21 cellular contexts compared by ENCODE assay signal in the genomic region with DNA sequence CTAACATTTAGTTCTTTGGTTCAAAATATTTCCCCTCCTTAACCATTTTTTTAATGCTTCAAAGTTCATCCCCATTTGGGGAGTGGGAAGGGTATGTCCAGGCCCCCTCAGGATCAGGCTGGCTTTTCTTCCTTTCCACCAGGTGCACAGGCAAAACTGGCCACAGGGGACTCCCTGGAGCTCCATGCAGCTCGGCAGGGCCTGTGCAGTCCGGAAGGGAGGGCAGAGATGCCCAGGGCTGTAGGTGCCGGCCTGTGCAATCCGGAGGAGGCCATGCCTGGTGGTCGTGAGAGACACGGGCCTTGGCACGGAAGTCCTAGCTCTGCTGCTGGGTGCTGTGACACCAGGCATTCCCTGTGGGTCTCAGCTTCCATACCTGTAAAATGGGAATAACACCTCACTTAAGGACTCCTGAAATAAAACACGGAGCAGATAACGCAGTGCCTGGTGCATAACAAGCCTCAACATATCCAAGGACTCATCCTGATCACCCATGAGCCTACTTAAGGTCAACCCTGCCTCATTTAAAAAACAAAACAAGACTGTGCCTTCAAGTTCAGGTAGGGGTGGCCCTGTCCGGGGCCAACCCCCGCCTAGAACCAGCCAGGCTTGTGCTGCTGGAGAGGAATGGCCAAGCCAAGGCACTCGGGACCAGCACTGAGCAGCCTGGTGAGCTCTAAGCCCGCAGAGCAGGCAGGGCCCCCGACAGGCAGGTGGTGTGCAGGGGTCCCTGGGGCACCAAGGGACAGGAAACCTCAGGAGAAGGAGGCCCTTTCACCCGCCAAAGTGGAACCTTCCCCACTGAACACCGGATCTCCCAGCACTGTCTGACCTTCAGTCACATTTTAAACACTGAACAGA. TPM values are rescaled to one million over a fixed set of nuclear protein-coding genes. Genes with fewer than 3 reads are reported as not detected.
A peak's percentile ranks its signal among the peaks of the same experiment; 100 is the strongest.
DNase-seq lines count a peak whose midpoint lies in the region; ATAC-seq and TF ChIP-seq lines count a peak whose summit lies in the region.
"Had no signal": no experiment of that assay in that cellular context is flagged by ENCODE, and none has a peak within 500 bp of the region (broad histone marks: within the 10 kb centered on the region; RNA-seq: fewer than 3 reads in every experiment).

No MANE protein-coding gene starts in this region.

- no peaks in the 10 kb centered on the region for H3K9me3 Mint-ChIP-seq in stimulated activated memory B cell treated with anti-CD40 and anti-IgM and Interleukin-4, amounts not matched to agents 10 μg/mL and 1 μg/mL and 100 μg/mL, for 72 hours
- H3K9me3 Mint-ChIP-seq: activated B cell treated with CpG ODN at 0.5 μM for 24 hours; activated T-cell treated with anti-CD3 and anti-CD28 coated beads, Interleukin-2, amount 50 U/mL, for 4 hours; naive thymus-derived CD4-positive, alpha-beta T cell; T-helper 1 cell treated with Interleukin-12 subunit alpha and Interleukin-12 subunit beta and Interleukin-4 antibody, amounts not matched to agents 30 μg/mL and 1 μg/mL, for 36 hours; type B pancreatic cell had no signal

- in situ Hi-C loops in gastrocnemius medialis (cut with MboI; ENCODE audit: low sequenced_read_pairs in 4 of 4) (no loop called here), GM13977 (cut with MboI; ENCODE audit: low pct_unique_long_range_greater_than_20kb, low sequenced_read_pairs, unreplicated experiment) (no loop called here)

- H3K27ac Mint-ChIP-seq in stimulated activated memory B cell treated with anti-CD40 and anti-IgM and Interleukin-4, amounts not matched to agents 10 μg/mL and 1 μg/mL and 100 μg/mL, for 72 hours = no peak overlapping the region
- H3K27ac Mint-ChIP-seq: activated B cell treated with CpG ODN at 0.5 μM for 24 hours; activated CD8-positive, alpha-beta T cell treated with anti-CD3 and anti-CD28 coated beads, Interleukin-2, amount 10 ng/mL, durations not matched to agents 7 days and 5 days; naive thymus-derived CD4-positive, alpha-beta T cell; T-helper 1 cell treated with Interleukin-12 subunit alpha and Interleukin-12 subunit beta and Interleukin-4 antibody, amounts not matched to agents 30 μg/mL and 1 μg/mL, for 36 hours; type B pancreatic cell had no signal

- peaks cover 23% of the 10 kb centered on the region for H3K27me3 Mint-ChIP-seq in stimulated activated memory B cell treated with anti-CD40 and anti-IgM and Interleukin-4, amounts not matched to agents 10 μg/mL and 1 μg/mL and 100 μg/mL, for 72 hours
- H3K27me3 Mint-ChIP-seq: type B pancreatic cell had no signal

- TF ChIP-seq CTCF in GM12873 (IDR thresholded peaks at IDR 0.05; ENCODE audit: insufficient read depth, low read depth, low read length, missing control alignments) (peak; percentile 22), fibroblast of the aortic adventitia (IDR thresholded peaks at IDR 0.05; ENCODE audit: insufficient read depth, low read length) (peak; percentile 7), gastrocnemius medialis (IDR thresholded peaks at IDR 0.05 in 4 of 5, conservative IDR thresholded peaks at IDR 0.05 in 1 of 5) (no peak), GM13977 (IDR thresholded peaks at IDR 0.05; ENCODE audit: extremely low read depth, insufficient read depth, missing control alignments) (no peak)

- DNase-seq in fibroblast of the aortic adventitia (ENCODE audit: low read depth) (no peak), gastrocnemius medialis (no peak), GM13977 (ENCODE audit: low spot score) (no peak)
- DNase-seq in activated CD4-positive, alpha-beta T cell treated with anti-CD3 and anti-CD28 coated beads, Interleukin-2, amount 50 U/mL, for 1 hour = no peak
- DNase-seq: activated B cell treated with CpG ODN at 0.5 μM for 24 hours; activated CD8-positive, alpha-beta T cell treated with anti-CD3 and anti-CD28 coated beads, Interleukin-2, amount 10 ng/mL, durations not matched to agents 7 days and 5 days; activated naive CD4-positive, alpha-beta T cell treated with anti-CD3 and anti-CD28 coated beads, Interleukin-2, amount 50 U/mL, for 16 hours; activated T-cell treated with anti-CD3 and anti-CD28 coated beads, Interleukin-2, amount 50 U/mL, for 4 hours; hypothalamus; kidney; mesenchymal stem cell; naive thymus-derived CD4-positive, alpha-beta T cell; NCI-H748 treated with DMSO at 0.1 percent for 48 hours; SHP77 treated with DMSO at 0.1 percent for 48 hours; stimulated activated naive CD4-positive, alpha-beta T cell had no signal

- peak; percentile 35 for ATAC-seq in HG02798 (IDR thresholded peaks at IDR 0.05; ENCODE audit: poor library complexity, unreplicated experiment)
- ATAC-seq in stimulated activated memory B cell treated with anti-CD40 and anti-IgM and Interleukin-4, amounts not matched to agents 10 μg/mL and 1 μg/mL and 100 μg/mL, for 72 hours = peak; percentile 20
- no peak for ATAC-seq in gastrocnemius medialis
- ATAC-seq: activated CD8-positive, alpha-beta T cell treated with anti-CD3 and anti-CD28 coated beads, Interleukin-2, amount 10 ng/mL, durations not matched to agents 7 days and 5 days; activated T-cell treated with anti-CD3 and anti-CD28 coated beads, Interleukin-2, amount 50 U/mL, for 4 hours; naive thymus-derived CD4-positive, alpha-beta T cell had no signal

- intact Hi-C loops in gastrocnemius medialis (cut with DNase I; ENCODE audit: low total_unique reads) = no loop called here

- no peaks in the 10 kb centered on the region for H3K4me1 ChIP-seq in gastrocnemius medialis
- H3K4me1 ChIP-seq: ascending aorta had no signal

- TF ChIP-seq POLR2A in gastrocnemius medialis (IDR thresholded peaks at IDR 0.05) = no peak

- no peaks in the 10 kb centered on the region for H3K36me3 Mint-ChIP-seq in stimulated activated memory B cell treated with anti-CD40 and anti-IgM and Interleukin-4, amounts not matched to agents 10 μg/mL and 1 μg/mL and 100 μg/mL, for 72 hours
- H3K36me3 Mint-ChIP-seq: naive thymus-derived CD4-positive, alpha-beta T cell had no signal

- no peaks in the 10 kb centered on the region for H3K36me3 ChIP-seq in gastrocnemius medialis
- H3K36me3 ChIP-seq: ascending aorta had no signal

- H3K4me3 Mint-ChIP-seq in stimulated activated memory B cell treated with anti-CD40 and anti-IgM and Interleukin-4, amounts not matched to agents 10 μg/mL and 1 μg/mL and 100 μg/mL, for 72 hours = no peak overlapping the region
- H3K4me3 Mint-ChIP-seq: activated B cell treated with CpG ODN at 0.5 μM for 24 hours; activated CD8-positive, alpha-beta T cell treated with anti-CD3 and anti-CD28 coated beads, Interleukin-2, amount 10 ng/mL, durations not matched to agents 7 days and 5 days; activated T-cell treated with anti-CD3 and anti-CD28 coated beads, Interleukin-2, amount 50 U/mL, for 4 hours; naive thymus-derived CD4-positive, alpha-beta T cell; T-helper 1 cell treated with Interleukin-12 subunit alpha and Interleukin-12 subunit beta and Interleukin-4 antibody, amounts not matched to agents 30 μg/mL and 1 μg/mL, for 36 hours; type B pancreatic cell had no signal

- no peak overlapping the region for H3K27ac ChIP-seq in gastrocnemius medialis
- H3K27ac ChIP-seq: ascending aorta had no signal

- H3K9me3 ChIP-seq in gastrocnemius medialis = no peaks in the 10 kb centered on the region
- H3K9me3 ChIP-seq: ascending aorta had no signal

- H3K4me3 ChIP-seq in fibroblast of the aortic adventitia (ENCODE audit: low read depth, low read length) (no peak overlapping the region), gastrocnemius medialis (no peak overlapping the region)
- H3K4me3 ChIP-seq: ascending aorta had no signal

- no peaks in the 10 kb centered on the region for H3K27me3 ChIP-seq in gastrocnemius medialis
- H3K27me3 ChIP-seq: ascending aorta had no signal

- H3K4me1 Mint-ChIP-seq in stimulated activated memory B cell treated with anti-CD40 and anti-IgM and Interleukin-4, amounts not matched to agents 10 μg/mL and 1 μg/mL and 100 μg/mL, for 72 hours = no peaks in the 10 kb centered on the region
- H3K4me1 Mint-ChIP-seq: activated B cell treated with CpG ODN at 0.5 μM for 24 hours had no signal

RNA-seq across cellular contexts. Expression of a gene that starts 21.2 kb away (rescaled TPM):
- 40.4 and 76.0 TPM in 2 replicates for total RNA-seq in fibroblast of the aortic adventitia (ENCODE audit: low replicate concordance)
- 10 to 100 TPM in 1 of 4 donors, 1 to 10 TPM in 3; 2.9 to 11.0 (median 6.1) TPM for total RNA-seq in gastrocnemius medialis

RNA-seq across cellular contexts. Expression of a gene that starts 57.1 kb away (rescaled TPM):
- total RNA-seq in fibroblast of the aortic adventitia (ENCODE audit: low replicate concordance) = 0.18 TPM in 1 of 2 replicates, not detected in the other
- total RNA-seq in gastrocnemius medialis = under 1 TPM in 2 of 4 donors, not detected in 2; 0.20 to 0.40 TPM
- total RNA-seq: ascending aorta had no signal

Comparison
In these comparisons a context has a peak if more than half of its experiments do, and no peak if none do; other contexts are left out.
1. CTCF ChIP-seq: peak in GM12873 (single experiment) and fibroblast of the aortic adventitia (single experiment); none in gastrocnemius medialis (0 of 5) and GM13977 (single experiment).
2. ATAC-seq: peak in HG02798 (single experiment) and stimulated activated memory B cell treated with anti-CD40 and anti-IgM and Interleukin-4, amounts not matched to agents 10 μg/mL and 1 μg/mL and 100 μg/mL, for 72 hours (single experiment); none in gastrocnemius medialis (0 of 2).